ENCODE assay signal across 20 cellular contexts in genomic region chr13:112796190-112796915, GRCh38.
"Had no signal": no experiment of that assay in that cellular context is flagged by ENCODE, and none has a peak within 500 bp of the region (broad histone marks: within the 10 kb centered on the region; RNA-seq: fewer than 3 reads in every experiment).

No MANE protein-coding gene starts in this region.

- H3K27me3 ChIP-seq: adrenal gland, esophagus squamous epithelium, suprapubic skin had no signal

- DNase-seq: activated CD4-positive, alpha-beta T cell treated with anti-CD3 and anti-CD28 coated beads, Interleukin-2, amount 10 ng/mL, durations not matched to agents 24 days and 14 days; activated effector memory CD4-positive, alpha-beta T cell treated with anti-CD3 and anti-CD28 coated beads, Interleukin-2, amount 50 U/mL, for 16 hours; activated T-cell treated with anti-CD3 and anti-CD28 coated beads, Interleukin-2, amount 50 U/mL, for 72 hours; effector memory CD4-positive, alpha-beta T cell; esophagus squamous epithelium; posterior cingulate gyrus; right cardiac atrium; small intestine; stimulated activated CD4-positive, alpha-beta T cell treated with anti-CD3 and anti-CD28 coated beads, Interleukin-15, amount 100 ng/mL, for 24 hours; stimulated activated CD4-positive, alpha-beta T cell treated with anti-CD3 and anti-CD28 coated beads, Interleukin-2, amount 100 ng/mL, for 48 hours; T-helper 1 cell; T-helper 9 cell; trophoblast cell had no signal

- ATAC-seq: activated naive CD4-positive, alpha-beta T cell treated with anti-CD3 and anti-CD28 coated beads, Interleukin-2, amount 50 U/mL, for 72 hours; activated T-cell treated with anti-CD3 and anti-CD28 coated beads, Interleukin-2, amount 50 U/mL, for 72 hours had no signal

- H3K27ac Mint-ChIP-seq: activated CD4-positive, alpha-beta T cell treated with anti-CD3 and anti-CD28 coated beads, Interleukin-2, amount 10 ng/mL, durations not matched to agents 24 days and 14 days; activated naive CD4-positive, alpha-beta T cell treated with anti-CD3 and anti-CD28 coated beads, Interleukin-2, amount 50 U/mL, for 72 hours; activated T-cell treated with anti-CD3 and anti-CD28 coated beads, Interleukin-2, amount 50 U/mL, for 72 hours; nephron; stimulated activated naive CD8-positive, alpha-beta T cell treated with anti-CD3 and anti-CD28 coated beads, Interleukin-15, Interleukin-2, amounts not matched to agents 100 ng/mL and 50 ng/mL, for 24 hours had no signal

- H3K4me3 Mint-ChIP-seq: activated CD4-positive, alpha-beta T cell treated with anti-CD3 and anti-CD28 coated beads, Interleukin-2, amount 10 ng/mL, durations not matched to agents 24 days and 14 days; activated T-cell treated with anti-CD3 and anti-CD28 coated beads, Interleukin-2, amount 50 U/mL, for 72 hours; mesothelial cell of epicardium; nephron; stimulated activated naive CD8-positive, alpha-beta T cell treated with anti-CD3 and anti-CD28 coated beads, Interleukin-15, Interleukin-2, amounts not matched to agents 100 ng/mL and 50 ng/mL, for 24 hours had no signal

- H3K4me1 Mint-ChIP-seq: mesothelial cell of epicardium had no signal

- H3K4me1 ChIP-seq: adrenal gland, esophagus squamous epithelium, suprapubic skin had no signal

- H3K4me3 ChIP-seq: adrenal gland, esophagus squamous epithelium, lung, suprapubic skin had no signal

- H3K27me3 Mint-ChIP-seq: activated CD4-positive, alpha-beta T cell treated with anti-CD3 and anti-CD28 coated beads, Interleukin-2, amount 10 ng/mL, durations not matched to agents 24 days and 14 days; stimulated activated naive CD8-positive, alpha-beta T cell treated with anti-CD3 and anti-CD28 coated beads, Interleukin-15, Interleukin-2, amounts not matched to agents 100 ng/mL and 50 ng/mL, for 24 hours had no signal

- H3K9me3 ChIP-seq: adrenal gland, suprapubic skin had no signal

- H3K27ac ChIP-seq: adrenal gland, esophagus squamous epithelium, suprapubic skin had no signal

- H3K36me3 ChIP-seq: adrenal gland had no signal
